In the genomic region with DNA sequence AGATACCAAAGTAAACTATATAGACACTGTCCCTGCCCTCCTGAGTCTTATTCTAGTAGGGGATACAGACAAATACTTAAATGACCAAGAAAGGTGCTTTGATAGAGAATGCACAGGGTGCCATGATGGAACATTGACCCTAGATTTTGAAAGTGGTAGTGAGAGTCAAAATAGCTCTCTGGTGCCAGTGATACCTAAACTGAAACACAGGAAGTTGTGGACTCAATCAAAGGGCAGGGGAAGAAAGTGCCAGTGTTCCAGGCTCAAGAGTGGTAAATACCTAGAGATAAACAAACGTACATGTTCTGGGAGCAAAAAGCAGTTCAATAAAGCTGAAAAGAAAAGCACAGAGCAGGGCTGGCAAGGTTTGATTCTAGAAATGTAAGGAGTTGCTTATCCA, we compare ENCODE assay signal across 23 cellular contexts.
"Had no signal": no experiment of that assay in that cellular context is flagged by ENCODE, and none has a peak within 500 bp of the region (broad histone marks: within the 10 kb centered on the region; RNA-seq: fewer than 3 reads in every experiment).

No MANE protein-coding gene starts in this region.

- H3K27ac ChIP-seq: cardiac muscle cell, left ventricle myocardium inferior, right lobe of liver, testis, upper lobe of left lung had no signal

- FAIRE-seq: endometrium had no signal

- H3K79me2 ChIP-seq: hepatocyte had no signal

- H3K36me3 ChIP-seq: cardiac muscle cell, left ventricle myocardium inferior, right lobe of liver, upper lobe of left lung had no signal

- H3K4me2 ChIP-seq: hepatocyte had no signal

- H3K4me1 Mint-ChIP-seq: activated naive CD8-positive, alpha-beta T cell treated with anti-CD3 and anti-CD28 coated beads, Interleukin-2, amount 50 U/mL, for 24 hours; immature natural killer cell; stimulated activated naive B cell treated with anti-CD40 and anti-IgM and Interleukin-4, amounts not matched to agents 10 μg/mL and 1 μg/mL and 100 μg/mL, for 72 hours had no signal

- H3K27me3 ChIP-seq: cardiac muscle cell, hepatocyte, right lobe of liver, testis, upper lobe of left lung had no signal

- H3K9me3 ChIP-seq: left ventricle myocardium inferior, right lobe of liver, testis, upper lobe of left lung had no signal

- H3K4me3 ChIP-seq: cardiac muscle cell, hepatocyte, left ventricle myocardium inferior, right lobe of liver, skin epidermis, testis, upper lobe of left lung had no signal

- H3K4me3 Mint-ChIP-seq: activated naive CD8-positive, alpha-beta T cell treated with anti-CD3 and anti-CD28 coated beads, Interleukin-2, amount 50 U/mL, for 24 hours; activated T-helper 1 cell treated with anti-CD3 and anti-CD28 coated beads, Interleukin-12 subunit alpha, Interleukin-12 subunit beta, Interleukin-2, Interleukin-4 antibody, amounts not matched to agents 30 ng/mL and 10 ng/mL and 1 ng/mL, durations not matched to agents 14 hours and 24 hours and 36 hours; immature natural killer cell; stimulated activated naive B cell treated with anti-CD40 and anti-IgM and Interleukin-4, amounts not matched to agents 10 μg/mL and 1 μg/mL and 100 μg/mL, for 72 hours had no signal

- DNase-seq: activated CD4-positive, alpha-beta T cell treated with anti-CD3 and anti-CD28 coated beads for 4 hours; activated CD4-positive, alpha-beta T cell treated with anti-CD3 and anti-CD28 coated beads, Interleukin-2, amount 50 U/mL, for 48 hours; activated CD4-positive, CD25-positive, alpha-beta regulatory T cell; activated gamma-delta T cell; activated naive CD4-positive, alpha-beta T cell treated with anti-CD3 and anti-CD28 coated beads, Interleukin-2, amount 50 U/mL, for 16 hours; activated naive CD8-positive, alpha-beta T cell treated with anti-CD3 and anti-CD28 coated beads, Interleukin-2, amount 50 U/mL, for 24 hours; effector CD4-positive, alpha-beta T cell; erythroblast; immature natural killer cell; left ventricle myocardium inferior; posterior cingulate gyrus; right lobe of liver; stimulated activated CD4-positive, alpha-beta T cell treated with anti-CD3 and anti-CD28 coated beads, Interleukin-2, amount 100 ng/mL, for 48 hours; stimulated activated CD8-positive, alpha-beta memory T cell treated with anti-CD3 and anti-CD28 coated beads, Interleukin-4, amount 100 ng/mL, for 48 hours; stimulated activated naive B cell treated with anti-CD40 and anti-IgM and Interleukin-4, amounts not matched to agents 10 μg/mL and 1 μg/mL and 100 μg/mL, for 72 hours; T-helper 2 cell; testis; upper lobe of left lung had no signal

- H2AFZ ChIP-seq: hepatocyte had no signal

- H3K27me3 Mint-ChIP-seq: activated naive CD8-positive, alpha-beta T cell treated with anti-CD3 and anti-CD28 coated beads, Interleukin-2, amount 50 U/mL, for 24 hours; stimulated activated naive B cell treated with anti-CD40 and anti-IgM and Interleukin-4, amounts not matched to agents 10 μg/mL and 1 μg/mL and 100 μg/mL, for 72 hours had no signal

- H3K36me3 Mint-ChIP-seq: immature natural killer cell; stimulated activated naive B cell treated with anti-CD40 and anti-IgM and Interleukin-4, amounts not matched to agents 10 μg/mL and 1 μg/mL and 100 μg/mL, for 72 hours had no signal

- ATAC-seq: activated naive CD8-positive, alpha-beta T cell treated with anti-CD3 and anti-CD28 coated beads, Interleukin-2, amount 50 U/mL, for 24 hours; right lobe of liver; stimulated activated naive B cell treated with anti-CD40 and anti-IgM and Interleukin-4, amounts not matched to agents 10 μg/mL and 1 μg/mL and 100 μg/mL, for 72 hours had no signal

- H3K27ac Mint-ChIP-seq: activated naive CD8-positive, alpha-beta T cell treated with anti-CD3 and anti-CD28 coated beads, Interleukin-2, amount 50 U/mL, for 24 hours; immature natural killer cell; stimulated activated naive B cell treated with anti-CD40 and anti-IgM and Interleukin-4, amounts not matched to agents 10 μg/mL and 1 μg/mL and 100 μg/mL, for 72 hours had no signal

- H3K4me1 ChIP-seq: left ventricle myocardium inferior, right lobe of liver, testis, upper lobe of left lung had no signal
